11 cellular contexts compared by ENCODE assay signal in the genomic region with DNA sequence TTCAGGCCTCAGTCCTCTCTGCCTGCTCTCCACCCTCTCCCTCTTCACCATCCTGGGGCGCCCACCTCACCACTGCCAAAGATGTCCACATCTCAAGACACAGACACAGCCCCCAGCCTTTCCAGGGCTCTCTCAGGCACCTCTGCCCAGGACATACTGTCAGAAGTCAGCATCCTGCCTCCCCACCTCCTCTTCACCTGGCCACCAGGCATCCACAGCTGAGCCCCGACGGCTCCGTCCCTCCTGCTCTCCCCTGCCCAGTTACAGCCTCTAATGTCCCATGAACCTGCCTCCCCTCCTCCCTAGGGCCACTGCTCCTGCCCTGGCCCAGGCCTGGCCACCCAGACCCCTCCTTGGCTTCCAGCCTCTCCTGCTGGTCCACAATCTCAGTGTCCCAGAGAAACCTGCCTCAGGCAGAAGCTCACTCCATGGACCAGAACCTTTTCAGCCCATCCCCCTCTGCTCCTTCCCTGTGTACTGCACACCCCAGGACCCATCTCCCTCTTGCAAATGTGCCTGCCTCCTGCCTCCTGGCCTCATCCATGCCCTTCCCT. TPM values are rescaled to one million over a fixed set of nuclear protein-coding genes. Genes with fewer than 3 reads are reported as not detected.
DNase-seq lines count a peak whose midpoint lies in the region; ATAC-seq, FAIRE-seq and TF ChIP-seq lines count a peak whose summit lies in the region.
"Had no signal": no experiment of that assay in that cellular context is flagged by ENCODE, and none has a peak within 500 bp of the region (broad histone marks: within the 10 kb centered on the region; RNA-seq: fewer than 3 reads in every experiment).

No MANE protein-coding gene starts in this region.

- ATAC-seq in GM23338: no peak
- ATAC-seq: left lobe of liver had no signal

- H2AFZ ChIP-seq in GM23338 (no peak overlapping the region), astrocyte (ENCODE audit: low read depth, low read length) (no peak overlapping the region)

- H3K4me1 ChIP-seq in A673 (ENCODE audit: insufficient read depth, low read length, poor library complexity, severe bottlenecking) (peaks cover 29% of the 10 kb centered on the region), GM23338 (ENCODE audit: insufficient read depth) (peaks cover 38% of the 10 kb centered on the region; the same call in 1 of the 2 replicates), astrocyte (ENCODE audit: insufficient read depth, low read length) (peaks cover 53% of the 10 kb centered on the region)

- peaks cover 29% of the 10 kb centered on the region; the same call in 1 of the 2 replicates for H3F3A ChIP-seq in GM23338 (replicated peaks; ENCODE audit: low read depth)

- intact Hi-C loops in A673 (cut with micrococcal nuclease; ENCODE audit: unreplicated experiment): no loop called here

- H3K4me2 ChIP-seq in GM23338: peak overlapping the region; percentile 90; the same call in 1 of the 2 replicates
- peak overlapping the region; percentile 94 for H3K4me2 ChIP-seq in astrocyte (ENCODE audit: low read length)

- H4K20me1 ChIP-seq in GM23338 (replicated peaks; ENCODE audit: insufficient read depth) (no peaks in the 10 kb centered on the region; the same call in 1 of the 2 replicates), astrocyte (ENCODE audit: insufficient read depth, low read length) (peaks cover 51% of the 10 kb centered on the region)

- H3K4me3 ChIP-seq in A673 (ENCODE audit: low read depth, low read length, poor library complexity, severe bottlenecking) (no peak overlapping the region), GM23338 (no peak overlapping the region), astrocyte (ENCODE audit: insufficient read depth, low read depth, low read length) (no peak overlapping the region)

- H3K4me1 Mint-ChIP-seq in GM23338: peaks cover 56% of the 10 kb centered on the region
- peaks cover 22% of the 10 kb centered on the region for H3K4me1 Mint-ChIP-seq in astrocyte (ENCODE audit: low read depth, unreplicated experiment)
- peaks cover 70% of the 10 kb centered on the region for H3K4me1 Mint-ChIP-seq in nephron progenitor cell

- POLR2A ChIA-PET in A673 (lab: Charles Lee; ENCODE audit: low non-redundant PET): interaction anchor here (0.6 kb wide), 1 partner anchor 98 kb away, joined by 11 read pairs; no protein-coding TSS in a partner anchor

- H3K4me3 Mint-ChIP-seq in GM23338 (no peak overlapping the region; the same call in 2 of the 3 replicates), astrocyte (ENCODE audit: unreplicated experiment) (peak overlapping the region; percentile 54), nephron progenitor cell (peak overlapping the region; percentile 47)

- H3K36me3 ChIP-seq in A673 (ENCODE audit: insufficient read depth, low read length, poor library complexity, severe bottlenecking) (peaks cover 9% of the 10 kb centered on the region), GM23338 (ENCODE audit: insufficient read depth) (no peaks in the 10 kb centered on the region), astrocyte (ENCODE audit: insufficient read depth, low read length) (peaks cover 10% of the 10 kb centered on the region)

- FAIRE-seq in astrocyte (lab: Jason Lieb, UNC): no peak

- DNase-seq in A673 (ENCODE audit: low spot score): no peak
- DNase-seq in GM23338 (ENCODE audit: low spot score): no peak
- DNase-seq in astrocyte (ENCODE audit: low read depth): no peak
- no peak for DNase-seq in nephron progenitor cell
- DNase-seq in GM13976 (ENCODE audit: low spot score): no peak
- no peak for DNase-seq in islet precursor cell
- DNase-seq in NCI-H69 (lab: John Stamatoyannopoulos, UW): no peak
- no peak for DNase-seq in NCI-H2107 treated with DMSO at 0.1 percent for 48 hours (lab: John Stamatoyannopoulos, UW; ENCODE audit: unreplicated experiment)
- DNase-seq: NCI-H524 treated with DMSO at 0.1 percent for 48 hours, T-helper 9 cell had no signal

- H3K27ac ChIP-seq in A673 (ENCODE audit: low read depth, low read length, poor library complexity, severe bottlenecking) (peak overlapping the region; percentile 7), GM23338 (ENCODE audit: low read depth) (no peak overlapping the region), astrocyte (ENCODE audit: low read depth, low read length) (no peak overlapping the region)

- H3K27ac Mint-ChIP-seq in GM23338 (no peak overlapping the region), astrocyte (ENCODE audit: unreplicated experiment) (no peak overlapping the region), nephron progenitor cell (no peak overlapping the region)

- in situ Hi-C loops in GM13976 (cut with MboI; ENCODE audit: low sequenced_read_pairs, unreplicated experiment): no loop called here

- H3K79me2 ChIP-seq in GM23338 (replicated peaks; ENCODE audit: insufficient read depth) (no peaks in the 10 kb centered on the region), astrocyte (ENCODE audit: insufficient read depth, low read length) (peaks cover 37% of the 10 kb centered on the region)

- H3K9me2 ChIP-seq in GM23338 (ENCODE audit: insufficient read depth): no peaks in the 10 kb centered on the region

- H3K27me3 Mint-ChIP-seq in GM23338 (ENCODE audit: insufficient read depth, low read depth, poor library complexity): peaks cover 38% of the 10 kb centered on the region
- H3K27me3 Mint-ChIP-seq in astrocyte (ENCODE audit: low read depth, unreplicated experiment): peaks cover 21% of the 10 kb centered on the region
- peaks cover 41% of the 10 kb centered on the region for H3K27me3 Mint-ChIP-seq in nephron progenitor cell (ENCODE audit: low read depth, poor library complexity)

- H3K9me3 ChIP-seq in A673 (ENCODE audit: low read depth, low read length, poor library complexity, severe bottlenecking) (no peaks in the 10 kb centered on the region), astrocyte (ENCODE audit: insufficient read depth, low read depth, low read length) (no peaks in the 10 kb centered on the region)

- CTCF ChIA-PET in A673 (lab: Charles Lee): no interaction called here

- no peaks in the 10 kb centered on the region for H3K27me3 ChIP-seq in A673 (replicated peaks; ENCODE audit: insufficient read depth, low read depth, low read length, poor library complexity)
- peaks cover 66% of the 10 kb centered on the region for H3K27me3 ChIP-seq in GM23338 (ENCODE audit: insufficient read depth)
- H3K27me3 ChIP-seq in astrocyte (ENCODE audit: insufficient read depth, low read length): no peaks in the 10 kb centered on the region

- H3K36me3 Mint-ChIP-seq in GM23338 (ENCODE audit: low read depth) (no peaks in the 10 kb centered on the region; the same call in 2 of the 3 replicates), astrocyte (ENCODE audit: low read depth, unreplicated experiment) (peaks cover 10% of the 10 kb centered on the region), nephron progenitor cell (ENCODE audit: low read depth) (no peaks in the 10 kb centered on the region)

- H3K9me3 Mint-ChIP-seq in GM23338: no peaks in the 10 kb centered on the region
- peaks cover 3% of the 10 kb centered on the region for H3K9me3 Mint-ChIP-seq in astrocyte (ENCODE audit: unreplicated experiment)
- H3K9me3 Mint-ChIP-seq in nephron progenitor cell: no peaks in the 10 kb centered on the region

- TF ChIP-seq CTCF in A673 (conservative IDR thresholded peaks at IDR 0.05; ENCODE audit: low read depth, low read length) (no peak), GM23338 (conservative IDR thresholded peaks at IDR 0.05; ENCODE audit: low read depth in 2 of 2) (no peak), astrocyte (IDR thresholded peaks at IDR 0.05; ENCODE audit: insufficient read depth, low read depth, low read length) (no peak), nephron progenitor cell (IDR thresholded peaks at IDR 0.05) (no peak), GM13976 (IDR thresholded peaks at IDR 0.05; ENCODE audit: borderline replicate concordance, control extremely low read depth, extremely low read depth, insufficient read depth, missing control alignments) (no peak)

- H3K9ac ChIP-seq in astrocyte (ENCODE audit: low read length): peak overlapping the region; percentile 32

- BruUV-seq in A673 (replicated peaks; lab: Mats Ljungman, UMichigan): no TSS peak

TF ChIP-seq in GM23338, 12 proteins besides CTCF, POLR2A, EP300 and RAD21 (continues in another document):
- TF ChIP-seq ZNF331 (CRISPR knock-in tag; IDR thresholded peaks at IDR 0.05; ENCODE audit: low read depth): no peak
- no peak for TF ChIP-seq POLR2AphosphoS5 (IDR thresholded peaks at IDR 0.05; ENCODE audit: low read depth)
- no peak for TF ChIP-seq JUNB (IDR thresholded peaks at IDR 0.05; ENCODE audit: unreplicated experiment)

RNA-seq across cellular contexts. Expression of a gene that starts 3.2 kb away (rescaled TPM):
- 92.1 and 123 TPM in 2 replicates for total RNA-seq in A673 (2021)
- total RNA-seq in GM23338 (2014; rRNA removed; shearing (Covaris generic)): 29.2 and 29.8 TPM in 2 replicates
- 9.5 and 11.9 TPM in 2 replicates for polyA plus RNA-seq in GM23338 (2016; fragmentation: Nextera tagmentation; extraction: Ambion mirVana)
- total RNA-seq in astrocyte: 33.2 and 36.5 TPM in 2 replicates

RNA-seq across cellular contexts. Expression of a gene that starts 15.4 kb away (rescaled TPM):
- total RNA-seq in A673 (2021): 95.4 and 98.9 TPM in 2 replicates
- 78.1 and 78.6 TPM in 2 replicates for total RNA-seq in GM23338 (2014; rRNA removed; shearing (Covaris generic))
- polyA plus RNA-seq in GM23338 (2016; fragmentation: Nextera tagmentation; extraction: Ambion mirVana): 140 and 148 TPM in 2 replicates
- total RNA-seq in astrocyte: 40.4 and 45.1 TPM in 2 replicates

RNA-seq across cellular contexts. Expression of a gene that starts 17.4 kb away (rescaled TPM):
- total RNA-seq in A673 (2021) (79.8 and 88.3 TPM in 2 replicates), astrocyte (45.2 and 47.5 TPM in 2 replicates)
- 16.0 and 18.2 TPM in 2 replicates for total RNA-seq in GM23338 (2014; rRNA removed; shearing (Covaris generic))
- polyA plus RNA-seq in GM23338 (2016; fragmentation: Nextera tagmentation; extraction: Ambion mirVana): 13.0 and 13.9 TPM in 2 replicates

RNA-seq across cellular contexts. Expression of a gene that starts 20.9 kb away (rescaled TPM):
- total RNA-seq in A673 (2021) (29.5 and 40.9 TPM in 2 replicates), astrocyte (9.4 and 10.1 TPM in 2 replicates)
- 10.9 and 12.6 TPM in 2 replicates for total RNA-seq in GM23338 (2014; rRNA removed; shearing (Covaris generic))
- 1.4 and 2.9 TPM in 2 replicates for polyA plus RNA-seq in GM23338 (2016; fragmentation: Nextera tagmentation; extraction: Ambion mirVana)

RNA-seq across cellular contexts. Expression of a gene that starts 30.0 kb away (rescaled TPM):
- total RNA-seq in A673 (2021) (90.6 and 95.7 TPM in 2 replicates), astrocyte (106 and 128 TPM in 2 replicates)
- total RNA-seq in GM23338 (2014; rRNA removed; shearing (Covaris generic)): 55.1 and 66.1 TPM in 2 replicates
- polyA plus RNA-seq in GM23338 (2016; fragmentation: Nextera tagmentation; extraction: Ambion mirVana): 52.7 and 61.7 TPM in 2 replicates
